In the genomic region with DNA sequence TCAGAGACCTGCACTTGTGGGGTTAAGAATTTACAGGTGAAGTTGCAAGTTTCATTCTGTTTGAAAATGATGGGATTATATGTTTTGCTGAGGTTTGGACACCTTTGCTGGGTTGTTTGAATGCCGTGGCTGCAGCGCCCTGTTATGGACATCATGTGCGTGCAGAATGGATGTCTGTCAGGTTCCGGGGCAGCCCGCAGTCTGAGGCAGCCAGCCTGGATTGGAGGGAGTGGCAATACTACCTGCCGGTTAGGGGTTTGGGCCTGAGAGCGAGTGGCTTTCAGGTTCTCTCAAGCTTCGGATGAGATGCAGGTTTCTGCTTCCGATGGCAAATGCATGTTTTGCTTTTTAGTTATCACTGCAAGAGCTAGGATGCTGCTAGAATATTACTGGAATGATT, we compare ENCODE assay signal across 9 cellular contexts. TPM values are rescaled to one million over a fixed set of nuclear protein-coding genes. Genes with fewer than 3 reads are reported as not detected.
DNase-seq lines count a peak whose midpoint lies in the region; ATAC-seq and TF ChIP-seq lines count a peak whose summit lies in the region.
"Had no signal": no experiment of that assay in that cellular context is flagged by ENCODE, and none has a peak within 500 bp of the region (broad histone marks: within the 10 kb centered on the region; RNA-seq: fewer than 3 reads in every experiment).

No MANE protein-coding gene starts in this region.

- no peaks in the 10 kb centered on the region for H3K9me3 ChIP-seq in effector memory CD4-positive, alpha-beta T cell (ENCODE audit: control insufficient read depth, low read length)
- H3K9me3 ChIP-seq in smooth muscle cell (replicated peaks; ENCODE audit: low read depth) (no peaks in the 10 kb centered on the region), aorta (ENCODE audit: control insufficient read depth, low read length) (no peaks in the 10 kb centered on the region)

- H3K4me3 ChIP-seq in HL-60 (replicated peaks; ENCODE audit: insufficient read depth, low read length) (peak overlapping the region; percentile 57), smooth muscle cell (no peak overlapping the region), aorta (ENCODE audit: low read length in 2 of 2) (no peak overlapping the region)
- H3K4me3 ChIP-seq in effector memory CD4-positive, alpha-beta T cell (ENCODE audit: insufficient read depth, low read depth, low read length, poor library complexity, severe bottlenecking) = peak overlapping the region; percentile 82

- TF ChIP-seq CTCF in HL-60 (IDR thresholded peaks at IDR 0.05; ENCODE audit: insufficient read depth, low read length) = no peak
- TF ChIP-seq CTCF in smooth muscle cell (IDR thresholded peaks at IDR 0.05; ENCODE audit: borderline replicate concordance, insufficient read depth, poor library complexity, severe bottlenecking) = no peak

- DNase-seq in HL-60 (ENCODE audit: low read depth in 1 of 2, low spot score in 1 of 2) (peak in 1 of 2 experiments; percentile 36), C1 segment of cervical spinal cord (lab: John Stamatoyannopoulos, UW) (no peak), smooth muscle cell (lab: John Stamatoyannopoulos, UW; ENCODE audit: unreplicated experiment) (no peak), globus pallidus (ENCODE audit: low spot score) (no peak), aorta (no peak)
- peak; percentile 91 for DNase-seq in activated CD4-positive, alpha-beta T cell treated with anti-CD3 and anti-CD28 coated beads, Interleukin-2, amount 10 ng/mL, durations not matched to agents 24 days and 14 days
- peak; percentile 45 to 50 (median 49) for DNase-seq in effector memory CD4-positive, alpha-beta T cell
- peak in 2 of 3 donors; percentile 25 to 50 for DNase-seq in stimulated activated CD4-positive, alpha-beta T cell treated with anti-CD3 and anti-CD28 coated beads, TNF-alpha, amount 100 ng/mL, for 48 hours (ENCODE audit: low read depth in 3 of 3)
- DNase-seq: NCI-H345 had no signal

- no peak for ATAC-seq in aorta (ENCODE audit: low FRiP score)

- WGBS in smooth muscle cell (ENCODE audit: low lambda C conversion rate) = 91% methylated on average over 9 of the region's 9 CpGs
- 87 to 91% methylated on average over 9 of the region's 9 CpGs for WGBS in aorta, 2 donors

- H3K27me3 ChIP-seq in HL-60 (ENCODE audit: insufficient read depth, poor library complexity, severe bottlenecking) (no peaks in the 10 kb centered on the region), smooth muscle cell (ENCODE audit: low read depth) (no peaks in the 10 kb centered on the region), aorta (ENCODE audit: control insufficient read depth in 1 of 2, insufficient read depth in 2 of 2, low read length in 1 of 2) (no peaks in the 10 kb centered on the region)
- H3K27me3 ChIP-seq in effector memory CD4-positive, alpha-beta T cell (replicated peaks; ENCODE audit: control insufficient read depth, insufficient read depth, low read length, poor library complexity, severe bottlenecking) = no peaks in the 10 kb centered on the region

- H3K4me1 Mint-ChIP-seq in activated CD4-positive, alpha-beta T cell treated with anti-CD3 and anti-CD28 coated beads, Interleukin-2, amount 10 ng/mL, durations not matched to agents 24 days and 14 days = peaks cover 75% of the 10 kb centered on the region

- H3K36me3 Mint-ChIP-seq in activated CD4-positive, alpha-beta T cell treated with anti-CD3 and anti-CD28 coated beads, Interleukin-2, amount 10 ng/mL, durations not matched to agents 24 days and 14 days (ENCODE audit: low read depth) = peaks cover 35% of the 10 kb centered on the region

- H4K20me1 ChIP-seq in smooth muscle cell (ENCODE audit: low read depth) = no peaks in the 10 kb centered on the region

- no peak overlapping the region for H2AFZ ChIP-seq in smooth muscle cell (ENCODE audit: low read depth)

- H3K27me3 Mint-ChIP-seq in activated CD4-positive, alpha-beta T cell treated with anti-CD3 and anti-CD28 coated beads, Interleukin-2, amount 10 ng/mL, durations not matched to agents 24 days and 14 days = no peaks in the 10 kb centered on the region

- H3K79me2 ChIP-seq in smooth muscle cell (ENCODE audit: low read depth) = peaks cover 19% of the 10 kb centered on the region

- peaks cover 2% of the 10 kb centered on the region for H3K36me3 ChIP-seq in effector memory CD4-positive, alpha-beta T cell (ENCODE audit: control insufficient read depth, insufficient read depth, low read length)
- no peaks in the 10 kb centered on the region for H3K36me3 ChIP-seq in smooth muscle cell (ENCODE audit: low read depth)
- no peaks in the 10 kb centered on the region for H3K36me3 ChIP-seq in aorta (ENCODE audit: control insufficient read depth in 1 of 2, insufficient read depth in 2 of 2, low read length in 1 of 2)

- H3K4me2 ChIP-seq in smooth muscle cell = no peak overlapping the region

- H3K27ac Mint-ChIP-seq in activated CD4-positive, alpha-beta T cell treated with anti-CD3 and anti-CD28 coated beads, Interleukin-2, amount 10 ng/mL, durations not matched to agents 24 days and 14 days = peak overlapping the region; percentile 99

- peak overlapping the region; percentile 97 for H3K4me3 Mint-ChIP-seq in activated CD4-positive, alpha-beta T cell treated with anti-CD3 and anti-CD28 coated beads, Interleukin-2, amount 10 ng/mL, durations not matched to agents 24 days and 14 days

- intact Hi-C loops in activated CD4-positive, alpha-beta T cell treated with anti-CD3 and anti-CD28 coated beads, Interleukin-2, amount 10 ng/mL, durations not matched to agents 24 days and 14 days (cut with micrococcal nuclease) = loop anchor here (5.0 to 10.0 kb wide), 2 partner anchors 171 to 1373 kb away; a partner anchor contains a TSS
- intact Hi-C loops in aorta (cut with DNase I) = no loop called here

- peak overlapping the region; percentile 99 for H3K27ac ChIP-seq in HL-60 (replicated peaks)
- H3K27ac ChIP-seq in effector memory CD4-positive, alpha-beta T cell (ENCODE audit: insufficient read depth, low read length, poor library complexity, severe bottlenecking) = peak overlapping the region; percentile 96
- no peak overlapping the region for H3K27ac ChIP-seq in smooth muscle cell (ENCODE audit: low read depth)
- H3K27ac ChIP-seq in aorta (ENCODE audit: low read depth in 1 of 2, low read length in 2 of 2) = no peak overlapping the region

- no peaks in the 10 kb centered on the region for H3K9me3 Mint-ChIP-seq in activated CD4-positive, alpha-beta T cell treated with anti-CD3 and anti-CD28 coated beads, Interleukin-2, amount 10 ng/mL, durations not matched to agents 24 days and 14 days

- H3K9ac ChIP-seq in smooth muscle cell (ENCODE audit: low read depth) = no peak overlapping the region

- H3F3A ChIP-seq in smooth muscle cell (ENCODE audit: low read depth) = no peaks in the 10 kb centered on the region

- peaks cover 55% of the 10 kb centered on the region for H3K4me1 ChIP-seq in effector memory CD4-positive, alpha-beta T cell (ENCODE audit: control insufficient read depth, insufficient read depth, low read length, poor library complexity, severe bottlenecking)
- H3K4me1 ChIP-seq in smooth muscle cell (ENCODE audit: low read depth) (no peaks in the 10 kb centered on the region), aorta (ENCODE audit: control insufficient read depth in 1 of 2, insufficient read depth in 2 of 2, low read length in 2 of 2) (peaks cover 0 to 2% of the 10 kb centered on the region in 2 donors)

RNA-seq across cellular contexts. Expression of a gene that starts 1.1 kb away (rescaled TPM):
- total RNA-seq in activated CD4-positive, alpha-beta T cell treated with anti-CD3 and anti-CD28 coated beads, Interleukin-2, amount 10 ng/mL, durations not matched to agents 24 days and 14 days = 38.2 and 39.8 TPM in 2 replicates
- 6.6 and 12.9 TPM in 2 replicates for total RNA-seq in smooth muscle cell
- polyA plus RNA-seq in smooth muscle cell = 5.3 and 5.7 TPM in 2 replicates
- 10 to 100 TPM; 19.2 to 20.3 TPM for total RNA-seq in aorta
- 1 to 10 TPM; 5.6 to 9.7 TPM for polyA plus RNA-seq in aorta

Comparison
In these comparisons a context has a peak if more than half of its experiments do, and no peak if none do; other contexts are left out.
1. DNase-seq: peak in activated CD4-positive, alpha-beta T cell treated with anti-CD3 and anti-CD28 coated beads, Interleukin-2, amount 10 ng/mL, durations not matched to agents 24 days and 14 days (single experiment), effector memory CD4-positive, alpha-beta T cell (3 of 3) and stimulated activated CD4-positive, alpha-beta T cell treated with anti-CD3 and anti-CD28 coated beads, TNF-alpha, amount 100 ng/mL, for 48 hours (2 of 3); none in C1 segment of cervical spinal cord (0 of 14), smooth muscle cell (single experiment), globus pallidus (single experiment) and aorta (0 of 2).
2. H3K27ac ChIP-seq: peak in HL-60 (single experiment) and effector memory CD4-positive, alpha-beta T cell (single experiment); none in smooth muscle cell (single experiment) and aorta (0 of 2).
3. H3K4me3 ChIP-seq: peak in HL-60 (single experiment) and effector memory CD4-positive, alpha-beta T cell (single experiment); none in smooth muscle cell (single experiment) and aorta (0 of 2).